8 cellular contexts compared by ENCODE assay signal in genomic region chr14:74945852-74946658, GRCh38. TPM values are rescaled to one million over a fixed set of nuclear protein-coding genes. Genes with fewer than 3 reads are reported as not detected.
DNase-seq lines count a peak whose midpoint lies in the region; ATAC-seq and TF ChIP-seq lines count a peak whose summit lies in the region.

No MANE protein-coding gene starts in this region.

- H3K79me2 ChIP-seq in osteoblast (ENCODE audit: insufficient read depth, low read length), result no peaks in the 10 kb centered on the region

- H3K36me3 ChIP-seq in osteoblast (ENCODE audit: insufficient read depth, low read length) (peaks cover 2% of the 10 kb centered on the region), tibial artery (peaks cover 8 to 42% (median 38%) of the 10 kb centered on the region in 3 donors)

- peaks cover 10% of the 10 kb centered on the region for H3K4me1 ChIP-seq in osteoblast (ENCODE audit: insufficient read depth, low read length)
- peaks cover 0 to 57% (median 45%) of the 10 kb centered on the region in 4 donors for H3K4me1 ChIP-seq in tibial artery

- H3K27me3 ChIP-seq in osteoblast (ENCODE audit: insufficient read depth, low read length), result no peaks in the 10 kb centered on the region
- no peaks in the 10 kb centered on the region for H3K27me3 ChIP-seq in tibial artery

- DNase-seq in GM10266 (ENCODE audit: extremely low spot score) (peak; percentile 90), KG1 (lab: John Stamatoyannopoulos, UW) (peak; percentile 32), SHP77 (lab: John Stamatoyannopoulos, UW) (peak; percentile 45 to 50), foreskin fibroblast (peak; percentile 47 to 86), osteoblast (ENCODE audit: insufficient read length, low spot score, missing footprints) (peak; percentile 98), tibial artery (peak; percentile 75 to 87)
- DNase-seq in activated T-helper 9 cell treated with anti-CD3 and anti-CD28 coated beads, Interleukin-2, amount 50 U/mL, for 16 hours (ENCODE audit: low read depth), result peak; percentile 53

- no peak overlapping the region for H3K4me2 ChIP-seq in osteoblast (ENCODE audit: insufficient read depth, low read length)

- intact Hi-C loops in tibial artery (cut with DNase I; ENCODE audit: low total_unique reads), result loop anchor here (5.0 kb wide), 1 partner anchor 66 kb away; no protein-coding TSS in a partner anchor

- H3K9me3 ChIP-seq in osteoblast (ENCODE audit: low read depth, low read length) (no peaks in the 10 kb centered on the region), tibial artery (no peaks in the 10 kb centered on the region)

- peak; percentile 97 for TF ChIP-seq CTCF in GM10266 (IDR thresholded peaks at IDR 0.05; ENCODE audit: control insufficient read depth, insufficient read depth, low read depth, missing control alignments)
- peak; percentile 94 for TF ChIP-seq CTCF in foreskin fibroblast (IDR thresholded peaks at IDR 0.05; ENCODE audit: low read depth, low read length)
- TF ChIP-seq CTCF in osteoblast (IDR thresholded peaks at IDR 0.05; ENCODE audit: extremely low read depth, low read depth, low read length), result peak; percentile 93
- peak; percentile 91 to 93 for TF ChIP-seq CTCF in tibial artery (IDR thresholded peaks at IDR 0.05)

- H2AFZ ChIP-seq in osteoblast (ENCODE audit: low read length), result peak overlapping the region; percentile 13

- no peak for ATAC-seq in GM21381 (IDR thresholded peaks at IDR 0.05; ENCODE audit: unreplicated experiment)

- H4K20me1 ChIP-seq in osteoblast (ENCODE audit: insufficient read depth, low read length), result no peaks in the 10 kb centered on the region

- H3K27ac ChIP-seq in osteoblast (ENCODE audit: low read depth, low read length), result no peak overlapping the region
- H3K27ac ChIP-seq in tibial artery, result peak overlapping the region; percentile 67 to 79

- H3K4me3 ChIP-seq in foreskin fibroblast (ENCODE audit: low read depth in 1 of 2, low read length in 2 of 2), result no peak overlapping the region
- no peak overlapping the region for H3K4me3 ChIP-seq in osteoblast (ENCODE audit: insufficient read depth, low read length)
- H3K4me3 ChIP-seq in tibial artery, result peak overlapping the region in 1 of 2 donors; percentile 12

RNA-seq across cellular contexts. Expression of gene PGF, which starts 9.3 kb away (rescaled TPM):
- 16.3 and 24.5 TPM in 2 replicates for total RNA-seq in osteoblast

RNA-seq across cellular contexts. Expression of gene RPS6KL1, which starts 23.0 kb away (rescaled TPM):
- total RNA-seq in osteoblast, result 0.29 and 0.36 TPM in 2 replicates

RNA-seq across cellular contexts. Expression of gene EIF2B2, which starts 56.7 kb away (rescaled TPM):
- 30.4 and 39.4 TPM in 2 replicates for total RNA-seq in osteoblast

Comparison
In these comparisons a context has a peak if more than half of its experiments do, and no peak if none do; other contexts are left out.
1. DNase-seq: peak in every context shown above with its lines; median percentile 98 in osteoblast; 90 in GM10266; 81 in tibial artery; 66 in foreskin fibroblast; 53 in activated T-helper 9 cell treated with anti-CD3 and anti-CD28 coated beads, Interleukin-2, amount 50 U/mL, for 16 hours; 48 in SHP77; 32 in KG1.